ENCODE assay signal across 8 cellular contexts in genomic region chr4:159077702-159078495, GRCh38. TPM values are rescaled to one million over a fixed set of nuclear protein-coding genes. Genes with fewer than 3 reads are reported as not detected.
DNase-seq lines count a peak whose midpoint lies in the region; ATAC-seq and TF ChIP-seq lines count a peak whose summit lies in the region.

No MANE protein-coding gene starts in this region.

- H3K4me1 ChIP-seq in KMS-11 (ENCODE audit: low read depth, poor library complexity, severe bottlenecking) (peaks cover 29% of the 10 kb centered on the region), left ventricle myocardium inferior (no peaks in the 10 kb centered on the region), sigmoid colon (no peaks in the 10 kb centered on the region)

- H3K79me2 ChIP-seq in KMS-11 (ENCODE audit: insufficient read depth, low read depth) = no peaks in the 10 kb centered on the region

- TF ChIP-seq POLR2A in sigmoid colon (IDR thresholded peaks at IDR 0.05) = no peak

- H3K27me3 ChIP-seq in KMS-11 (ENCODE audit: insufficient read depth, low read depth) = peaks cover 8% of the 10 kb centered on the region
- no peaks in the 10 kb centered on the region for H3K27me3 ChIP-seq in left ventricle myocardium inferior (ENCODE audit: low read depth)
- no peaks in the 10 kb centered on the region for H3K27me3 ChIP-seq in sigmoid colon

- H3K27ac ChIP-seq in KMS-11 (peak overlapping the region; percentile 41; the same call in 1 of the 2 replicates), left ventricle myocardium inferior (replicated peaks) (no peak overlapping the region), sigmoid colon (no peak overlapping the region)

- TF ChIP-seq EP300 in sigmoid colon (IDR thresholded peaks at IDR 0.05) = no peak

- H4K20me1 ChIP-seq in KMS-11 (ENCODE audit: insufficient read depth) = no peaks in the 10 kb centered on the region; the same call in 1 of the 2 replicates

- ATAC-seq in GM18502 (IDR thresholded peaks at IDR 0.05; ENCODE audit: poor library complexity, unreplicated experiment) = peak; percentile 99
- ATAC-seq in GM21576 (IDR thresholded peaks at IDR 0.05; ENCODE audit: unreplicated experiment) = peak; percentile 95

- no peak overlapping the region for H2AFZ ChIP-seq in KMS-11 (ENCODE audit: low read depth)

- H3K4me2 ChIP-seq in KMS-11 = peak overlapping the region; percentile 43

- intact Hi-C loops in left ventricle myocardium inferior (cut with micrococcal nuclease) (no loop called here), sigmoid colon (cut with DNase I) (no loop called here)

- H3K4me3 ChIP-seq in KMS-11 (IDR thresholded peaks at IDR 0.05; ENCODE audit: insufficient read depth, low read depth, low read length) = no peak overlapping the region
- no peak overlapping the region for H3K4me3 ChIP-seq in left ventricle myocardium inferior
- no peak overlapping the region for H3K4me3 ChIP-seq in sigmoid colon

- DNase-seq in dermis microvascular lymphatic vessel endothelial cell (ENCODE audit: low read depth in 2 of 2) (peak; percentile 12 to 42), left ventricle myocardium inferior (no peak), sigmoid colon (no peak)
- no peak for DNase-seq in activated CD4-positive, alpha-beta T cell treated with anti-CD3 and anti-CD28 coated beads, Interleukin-2, amount 50 U/mL, for 48 hours
- DNase-seq in activated CD4-positive, CD25-positive, alpha-beta regulatory T cell treated with anti-CD3 and anti-CD28 coated beads, Interleukin-2, amount 50 U/mL, for 72 hours = no peak

- no peaks in the 10 kb centered on the region for H3K9me3 ChIP-seq in left ventricle myocardium inferior (replicated peaks)
- no peaks in the 10 kb centered on the region for H3K9me3 ChIP-seq in sigmoid colon

- 46 to 60% methylated on average over 6 of the region's 6 CpGs for WGBS in sigmoid colon, 2 donors

- TF ChIP-seq CTCF in KMS-11 (conservative IDR thresholded peaks at IDR 0.05; ENCODE audit: low read depth, low read length) (no peak), left ventricle myocardium inferior (IDR thresholded peaks at IDR 0.05; ENCODE audit: borderline replicate concordance) (no peak), sigmoid colon (IDR thresholded peaks at IDR 0.05) (no peak)

- H3K9ac ChIP-seq in KMS-11 = no peak overlapping the region

- H3K36me3 ChIP-seq in KMS-11 (ENCODE audit: insufficient read depth) (no peaks in the 10 kb centered on the region), left ventricle myocardium inferior (no peaks in the 10 kb centered on the region), sigmoid colon (no peaks in the 10 kb centered on the region)

RNA-seq across cellular contexts. Expression of gene RAPGEF2, which starts 25.0 kb away (rescaled TPM):
- 63.8 and 79.8 TPM in 2 replicates for total RNA-seq in dermis microvascular lymphatic vessel endothelial cell
- 51.5 TPM for total RNA-seq in left ventricle myocardium inferior
- 10 to 100 TPM; 34.2 to 63.1 (median 55.9) TPM for total RNA-seq in sigmoid colon
- 10 to 100 TPM in 2 of 3 donors, 1 to 10 TPM in 1; 7.8 to 18.5 (median 10.7) TPM for polyA plus RNA-seq in sigmoid colon

Comparison
In these comparisons a context has a peak if more than half of its experiments do, and no peak if none do; other contexts are left out.
1. DNase-seq: peak in dermis microvascular lymphatic vessel endothelial cell (2 of 2); none in left ventricle myocardium inferior (single experiment), sigmoid colon (single experiment), activated CD4-positive, alpha-beta T cell treated with anti-CD3 and anti-CD28 coated beads, Interleukin-2, amount 50 U/mL, for 48 hours (0 of 2) and activated CD4-positive, CD25-positive, alpha-beta regulatory T cell treated with anti-CD3 and anti-CD28 coated beads, Interleukin-2, amount 50 U/mL, for 72 hours (single experiment).